In genomic region chr21:44051462-44051941, GRCh38 we compare ENCODE assay signal across 11 cellular contexts. TPM values are rescaled to one million over a fixed set of nuclear protein-coding genes. Genes with fewer than 3 reads are reported as not detected.
DNase-seq lines count a peak whose midpoint lies in the region; ATAC-seq and TF ChIP-seq lines count a peak whose summit lies in the region.
"Had no signal": no experiment of that assay in that cellular context is flagged by ENCODE, and none has a peak within 500 bp of the region (broad histone marks: within the 10 kb centered on the region; RNA-seq: fewer than 3 reads in every experiment).

No MANE protein-coding gene starts in this region.

- H2BK20ac ChIP-seq in H9 (ENCODE audit: low read depth, low read length, poor library complexity, severe bottlenecking): no peak overlapping the region

- H3K23me2 ChIP-seq in H9 (ENCODE audit: insufficient read length, low read depth, low read length, poor library complexity, severe bottlenecking): no peaks in the 10 kb centered on the region

- no peak overlapping the region for H4K5ac ChIP-seq in H9 (ENCODE audit: insufficient read length, low read depth, low read length)

- H2BK5ac ChIP-seq in H9 (ENCODE audit: insufficient read length, low read length): no peak overlapping the region

- H2BK12ac ChIP-seq in H9 (ENCODE audit: insufficient read length, low read depth, low read length): no peak overlapping the region

- no peaks in the 10 kb centered on the region for H3K27me3 Mint-ChIP-seq in H9 (ENCODE audit: low read depth)
- H3K27me3 Mint-ChIP-seq in activated naive CD4-positive, alpha-beta T cell treated with anti-CD3 and anti-CD28 coated beads for 36 hours (ENCODE audit: low read depth): no peaks in the 10 kb centered on the region
- H3K27me3 Mint-ChIP-seq: activated naive CD8-positive, alpha-beta T cell; IgD-negative memory B cell had no signal

- H3K9me3 ChIP-seq in H9 (ENCODE audit: control insufficient read depth, low read depth, low read length) (no peaks in the 10 kb centered on the region), colonic mucosa (no peaks in the 10 kb centered on the region)

- H3K4me3 ChIP-seq in colonic mucosa: no peak overlapping the region

- H3K4ac ChIP-seq in H9 (ENCODE audit: low read depth, low read length): no peak overlapping the region

- no peaks in the 10 kb centered on the region for H3K4me1 Mint-ChIP-seq in H9
- H3K4me1 Mint-ChIP-seq in activated naive CD4-positive, alpha-beta T cell treated with anti-CD3 and anti-CD28 coated beads for 36 hours (ENCODE audit: low read depth): peaks cover 9% of the 10 kb centered on the region

- no peak overlapping the region for H4K91ac ChIP-seq in H9 (ENCODE audit: insufficient read length, low read depth, low read length)

- no peak overlapping the region for H3K18ac ChIP-seq in H9 (ENCODE audit: insufficient read length, low read depth, low read length)

- H3K79me2 ChIP-seq in H9 (ENCODE audit: insufficient read depth, low read length): peaks cover 1% of the 10 kb centered on the region; the same call in 1 of the 2 replicates

- no peaks in the 10 kb centered on the region for H3K79me1 ChIP-seq in H9 (ENCODE audit: insufficient read depth, low read depth, low read length, poor library complexity, severe bottlenecking)

- no peak overlapping the region for H3K23ac ChIP-seq in H9 (ENCODE audit: insufficient read length, low read depth, low read length)

- no peak overlapping the region for H4K8ac ChIP-seq in H9 (replicated peaks; ENCODE audit: insufficient read length, low read depth, low read length)

- H3K56ac ChIP-seq in H9 (ENCODE audit: insufficient read length, low read depth, low read length): no peak overlapping the region

- peaks cover 5% of the 10 kb centered on the region for H3K36me3 ChIP-seq in colonic mucosa

- H4K20me1 ChIP-seq in H9 (ENCODE audit: control insufficient read depth, insufficient read depth, insufficient read length): peaks cover 4% of the 10 kb centered on the region

- TF ChIP-seq CTCF in H9 (conservative IDR thresholded peaks at IDR 0.05) (no peak), colonic mucosa (IDR thresholded peaks at IDR 0.05) (no peak)

- H3K9me3 Mint-ChIP-seq in H9: no peaks in the 10 kb centered on the region
- no peaks in the 10 kb centered on the region for H3K9me3 Mint-ChIP-seq in activated naive CD4-positive, alpha-beta T cell treated with anti-CD3 and anti-CD28 coated beads for 36 hours
- H3K9me3 Mint-ChIP-seq: IgD-negative memory B cell had no signal

- no CpG with 5 or more reads among the region's 11 CpGs for WGBS in H9 (ENCODE audit: extremely low coverage, insufficient read length, low lambda C conversion rate)

- H3K27me3 ChIP-seq in H9 (ENCODE audit: insufficient read depth, low read length): no peaks in the 10 kb centered on the region
- H3K27me3 ChIP-seq in colonic mucosa: no peaks in the 10 kb centered on the region

- H3K4me1 ChIP-seq in H9 (ENCODE audit: insufficient read depth, low read length) (no peaks in the 10 kb centered on the region), colonic mucosa (peaks cover 3% of the 10 kb centered on the region)

- no peak overlapping the region for H3K27ac ChIP-seq in H9 (ENCODE audit: insufficient read length, low read depth, low read length)
- H3K27ac ChIP-seq in colonic mucosa: peak overlapping the region; percentile 36

- H3K27ac Mint-ChIP-seq in H9: peak overlapping the region in 2 of 3 experiments; percentile 44 to 71; a peak in 2 of 7 replicates
- H3K27ac Mint-ChIP-seq in activated naive CD4-positive, alpha-beta T cell treated with anti-CD3 and anti-CD28 coated beads for 36 hours: no peak overlapping the region
- H3K27ac Mint-ChIP-seq: activated naive CD8-positive, alpha-beta T cell had no signal

- CTCF ChIA-PET in activated naive CD4-positive, alpha-beta T cell treated with anti-CD3 and anti-CD28 coated beads for 36 hours (lab: Charles Lee): interaction anchor here (0.8 to 1.5 kb wide), 3 partner anchors 12 to 36 kb away, joined by 3 read pairs; no protein-coding TSS in a partner anchor

- H3T11ph ChIP-seq in H9 (ENCODE audit: low read length): no peak overlapping the region

- no peak overlapping the region for H2BK15ac ChIP-seq in H9 (ENCODE audit: low read depth, low read length)

- H3K4me3 Mint-ChIP-seq in H9: no peak overlapping the region
- no peak overlapping the region for H3K4me3 Mint-ChIP-seq in activated naive CD4-positive, alpha-beta T cell treated with anti-CD3 and anti-CD28 coated beads for 36 hours
- H3K4me3 Mint-ChIP-seq: activated naive CD8-positive, alpha-beta T cell had no signal

- H2BK120ac ChIP-seq in H9 (ENCODE audit: low read depth, low read length, poor library complexity, severe bottlenecking): no peak overlapping the region

- no peak overlapping the region for H3K4me2 ChIP-seq in H9 (ENCODE audit: insufficient read depth, insufficient read length, low read length)

- no peak overlapping the region for H2AK5ac ChIP-seq in H9 (ENCODE audit: insufficient read length, low read length)

- ATAC-seq in left lobe of liver: peak; percentile 70
- ATAC-seq in HG02759 (IDR thresholded peaks at IDR 0.05; ENCODE audit: unreplicated experiment): no peak

- intact Hi-C loops in colonic mucosa (cut with DNase I): no loop called here
- intact Hi-C loops in activated naive CD4-positive, alpha-beta T cell treated with anti-CD3 and anti-CD28 coated beads for 36 hours (cut with micrococcal nuclease): no loop called here

- no peak overlapping the region; the same call in 1 of the 2 replicates for H3K14ac ChIP-seq in H9 (ENCODE audit: insufficient read depth, low read length)

- no peak for DNase-seq in H9
- no peak for DNase-seq in colonic mucosa
- DNase-seq in left lobe of liver (ENCODE audit: low spot score): no peak
- peak; percentile 51 for DNase-seq in retina
- no peak for DNase-seq in activated naive CD4-positive, alpha-beta T cell treated with anti-CD3 and anti-CD28 coated beads for 36 hours
- DNase-seq in effector CD8-positive, alpha-beta T cell (lab: John Stamatoyannopoulos, UW): no peak
- DNase-seq in NCI-H1105 (lab: John Stamatoyannopoulos, UW): no peak
- DNase-seq: COR-L47 had no signal

- H3K9ac ChIP-seq in H9 (ENCODE audit: extremely low read depth, insufficient read length, low read length) (no peak overlapping the region), colonic mucosa (ENCODE audit: low read depth in 2 of 2, low read length in 2 of 2) (no peak overlapping the region)

- peaks cover 3 to 26% (median 23%) of the 10 kb centered on the region in 3 experiments; a peak in 6 of 7 replicates for H3K36me3 Mint-ChIP-seq in H9 (ENCODE audit: insufficient read depth in 1 of 3, low read depth in 3 of 3)
- peaks cover 18% of the 10 kb centered on the region for H3K36me3 Mint-ChIP-seq in activated naive CD4-positive, alpha-beta T cell treated with anti-CD3 and anti-CD28 coated beads for 36 hours (ENCODE audit: low read depth)

- no peak overlapping the region for H2AFZ ChIP-seq in H9 (ENCODE audit: low read length)

RNA-seq across cellular contexts. Expression of gene TRAPPC10, which starts 39.4 kb away (rescaled TPM):
- total RNA-seq in H9 (2021): 27.9 and 32.9 TPM in 2 replicates
- 10 to 100 TPM; 46.6 to 50.2 TPM for total RNA-seq in colonic mucosa
- 21.2 TPM for total RNA-seq in left lobe of liver
- total RNA-seq in activated naive CD4-positive, alpha-beta T cell treated with anti-CD3 and anti-CD28 coated beads for 36 hours: 10 to 100 TPM; 37.1 to 38.6 TPM

RNA-seq across cellular contexts. Expression of gene PWP2, which starts 55.7 kb away (rescaled TPM):
- 6.0 and 6.3 TPM in 2 replicates for total RNA-seq in H9 (2021)
- total RNA-seq in colonic mucosa: 1 to 10 TPM; 2.3 to 3.1 TPM
- 4.8 TPM for total RNA-seq in left lobe of liver
- 10 to 100 TPM; 29.6 to 30.9 TPM for total RNA-seq in activated naive CD4-positive, alpha-beta T cell treated with anti-CD3 and anti-CD28 coated beads for 36 hours
